ENCODE assay signal across 1 cellular context in the genomic region with DNA sequence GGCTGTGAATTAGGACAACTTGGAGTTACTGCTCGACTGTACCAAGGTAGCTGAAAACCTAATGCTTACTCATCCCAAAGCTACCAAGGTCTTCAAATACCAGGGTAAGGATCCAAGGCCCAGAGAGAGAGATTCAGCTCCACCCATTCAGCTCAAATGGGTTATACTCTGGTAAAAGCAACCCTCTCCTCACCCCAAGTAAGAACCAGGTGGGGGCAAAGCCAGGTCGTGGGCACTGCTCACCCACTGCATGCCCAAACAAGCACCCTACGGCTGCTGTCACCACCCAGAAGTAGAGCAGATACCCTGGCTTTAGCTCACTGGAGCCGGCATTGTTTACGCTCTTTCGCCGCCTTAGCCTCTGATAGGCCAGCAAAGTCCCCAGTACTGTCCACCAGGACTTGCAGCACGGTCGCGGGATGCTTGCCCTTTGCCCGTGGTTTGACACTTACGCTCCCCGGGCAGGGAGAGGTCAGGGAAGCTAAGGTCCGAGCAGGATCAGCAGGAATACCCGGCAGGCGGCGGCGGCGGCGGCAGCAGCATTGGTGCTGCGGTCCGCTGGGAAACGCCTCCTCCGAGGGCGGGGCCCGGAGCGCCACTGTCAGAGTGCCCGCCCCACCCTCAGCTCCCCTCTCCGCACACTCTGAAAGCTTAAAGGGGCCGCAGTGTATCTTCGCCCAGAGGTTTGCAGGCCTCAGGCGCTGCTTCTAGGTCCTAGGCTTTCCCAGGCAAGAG.
A peak's percentile ranks its signal among the peaks of the same experiment; 100 is the strongest.
TF ChIP-seq lines count a peak whose summit lies in the region.

No MANE protein-coding gene starts in this region.

TF ChIP-seq in HepG2, 621 proteins besides CTCF, POLR2A, EP300 and RAD21 (continued from another document):
- TF ChIP-seq, protein P1, sequence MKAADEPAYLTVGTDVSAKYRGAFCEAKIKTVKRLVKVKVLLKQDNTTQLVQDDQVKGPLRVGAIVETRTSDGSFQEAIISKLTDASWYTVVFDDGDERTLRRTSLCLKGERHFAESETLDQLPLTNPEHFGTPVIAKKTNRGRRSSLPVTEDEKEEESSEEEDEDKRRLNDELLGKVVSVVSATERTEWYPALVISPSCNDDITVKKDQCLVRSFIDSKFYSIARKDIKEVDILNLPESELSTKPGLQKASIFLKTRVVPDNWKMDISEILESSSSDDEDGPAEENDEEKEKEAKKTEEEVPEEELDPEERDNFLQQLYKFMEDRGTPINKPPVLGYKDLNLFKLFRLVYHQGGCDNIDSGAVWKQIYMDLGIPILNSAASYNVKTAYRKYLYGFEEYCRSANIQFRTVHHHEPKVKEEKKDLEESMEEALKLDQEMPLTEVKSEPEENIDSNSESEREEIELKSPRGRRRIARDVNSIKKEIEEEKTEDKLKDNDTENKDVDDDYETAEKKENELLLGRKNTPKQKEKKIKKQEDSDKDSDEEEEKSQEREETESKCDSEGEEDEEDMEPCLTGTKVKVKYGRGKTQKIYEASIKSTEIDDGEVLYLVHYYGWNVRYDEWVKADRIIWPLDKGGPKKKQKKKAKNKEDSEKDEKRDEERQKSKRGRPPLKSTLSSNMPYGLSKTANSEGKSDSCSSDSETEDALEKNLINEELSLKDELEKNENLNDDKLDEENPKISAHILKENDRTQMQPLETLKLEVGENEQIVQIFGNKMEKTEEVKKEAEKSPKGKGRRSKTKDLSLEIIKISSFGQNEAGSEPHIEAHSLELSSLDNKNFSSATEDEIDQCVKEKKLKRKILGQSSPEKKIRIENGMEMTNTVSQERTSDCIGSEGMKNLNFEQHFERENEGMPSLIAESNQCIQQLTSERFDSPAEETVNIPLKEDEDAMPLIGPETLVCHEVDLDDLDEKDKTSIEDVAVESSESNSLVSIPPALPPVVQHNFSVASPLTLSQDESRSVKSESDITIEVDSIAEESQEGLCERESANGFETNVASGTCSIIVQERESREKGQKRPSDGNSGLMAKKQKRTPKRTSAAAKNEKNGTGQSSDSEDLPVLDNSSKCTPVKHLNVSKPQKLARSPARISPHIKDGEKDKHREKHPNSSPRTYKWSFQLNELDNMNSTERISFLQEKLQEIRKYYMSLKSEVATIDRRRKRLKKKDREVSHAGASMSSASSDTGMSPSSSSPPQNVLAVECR (CRISPR knock-in tag; IDR thresholded peaks at IDR 0.05; ENCODE audit: borderline replicate concordance): peak; percentile 95; the same call in 1 of the 2 replicates
- TF ChIP-seq, protein P2, sequence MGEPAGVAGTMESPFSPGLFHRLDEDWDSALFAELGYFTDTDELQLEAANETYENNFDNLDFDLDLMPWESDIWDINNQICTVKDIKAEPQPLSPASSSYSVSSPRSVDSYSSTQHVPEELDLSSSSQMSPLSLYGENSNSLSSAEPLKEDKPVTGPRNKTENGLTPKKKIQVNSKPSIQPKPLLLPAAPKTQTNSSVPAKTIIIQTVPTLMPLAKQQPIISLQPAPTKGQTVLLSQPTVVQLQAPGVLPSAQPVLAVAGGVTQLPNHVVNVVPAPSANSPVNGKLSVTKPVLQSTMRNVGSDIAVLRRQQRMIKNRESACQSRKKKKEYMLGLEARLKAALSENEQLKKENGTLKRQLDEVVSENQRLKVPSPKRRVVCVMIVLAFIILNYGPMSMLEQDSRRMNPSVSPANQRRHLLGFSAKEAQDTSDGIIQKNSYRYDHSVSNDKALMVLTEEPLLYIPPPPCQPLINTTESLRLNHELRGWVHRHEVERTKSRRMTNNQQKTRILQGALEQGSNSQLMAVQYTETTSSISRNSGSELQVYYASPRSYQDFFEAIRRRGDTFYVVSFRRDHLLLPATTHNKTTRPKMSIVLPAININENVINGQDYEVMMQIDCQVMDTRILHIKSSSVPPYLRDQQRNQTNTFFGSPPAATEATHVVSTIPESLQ (CRISPR knock-in tag; conservative IDR thresholded peaks at IDR 0.05): no peak
- TF ChIP-seq ZNF263 (CRISPR knock-in tag; IDR thresholded peaks at IDR 0.05) (no peak; the same call in 1 of the 2 replicates), NPAS2 (CRISPR knock-in tag; IDR thresholded peaks at IDR 0.05; ENCODE audit: borderline replicate concordance) (no peak), EEA1 (CRISPR knock-in tag; IDR thresholded peaks at IDR 0.05; ENCODE audit: borderline replicate concordance) (no peak), ISX (CRISPR knock-in tag; conservative IDR thresholded peaks at IDR 0.05) (no peak), ZFP37 (CRISPR knock-in tag; IDR thresholded peaks at IDR 0.05; ENCODE audit: borderline replicate concordance) (no peak), EED (CRISPR knock-in tag; IDR thresholded peaks at IDR 0.05) (no peak), ZNF713 (CRISPR knock-in tag; IDR thresholded peaks at IDR 0.05) (no peak), CAMTA2 (CRISPR knock-in tag; IDR thresholded peaks at IDR 0.05; ENCODE audit: borderline replicate concordance) (no peak), NR2F1 (CRISPR knock-in tag; IDR thresholded peaks at IDR 0.05) (peak; percentile 91 to 93), ZNF766 (CRISPR knock-in tag; IDR thresholded peaks at IDR 0.05; ENCODE audit: borderline replicate concordance) (no peak), NR2F2 (IDR thresholded peaks at IDR 0.05; ENCODE audit: borderline replicate concordance, low read depth) (peak; percentile 86), MAFF (IDR thresholded peaks at IDR 0.05; ENCODE audit: low read depth, low read length) (no peak), HMG20B (CRISPR knock-in tag; conservative IDR thresholded peaks at IDR 0.05) (no peak), ZNF572 (CRISPR knock-in tag; IDR thresholded peaks at IDR 0.05) (no peak), ZNF382 (CRISPR knock-in tag; IDR thresholded peaks at IDR 0.05; ENCODE audit: borderline replicate concordance) (no peak), ZSCAN22 (CRISPR knock-in tag; IDR thresholded peaks at IDR 0.05) (no peak), ZNF674 (CRISPR knock-in tag; IDR thresholded peaks at IDR 0.05; ENCODE audit: low read depth) (no peak)
- TF ChIP-seq, protein P3, sequence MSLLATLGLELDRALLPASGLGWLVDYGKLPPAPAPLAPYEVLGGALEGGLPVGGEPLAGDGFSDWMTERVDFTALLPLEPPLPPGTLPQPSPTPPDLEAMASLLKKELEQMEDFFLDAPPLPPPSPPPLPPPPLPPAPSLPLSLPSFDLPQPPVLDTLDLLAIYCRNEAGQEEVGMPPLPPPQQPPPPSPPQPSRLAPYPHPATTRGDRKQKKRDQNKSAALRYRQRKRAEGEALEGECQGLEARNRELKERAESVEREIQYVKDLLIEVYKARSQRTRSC (CRISPR knock-in tag; IDR thresholded peaks at IDR 0.05; ENCODE audit: low read depth): no peak
- TF ChIP-seq, protein P4, sequence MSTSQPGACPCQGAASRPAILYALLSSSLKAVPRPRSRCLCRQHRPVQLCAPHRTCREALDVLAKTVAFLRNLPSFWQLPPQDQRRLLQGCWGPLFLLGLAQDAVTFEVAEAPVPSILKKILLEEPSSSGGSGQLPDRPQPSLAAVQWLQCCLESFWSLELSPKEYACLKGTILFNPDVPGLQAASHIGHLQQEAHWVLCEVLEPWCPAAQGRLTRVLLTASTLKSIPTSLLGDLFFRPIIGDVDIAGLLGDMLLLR (CRISPR knock-in tag; IDR thresholded peaks at IDR 0.05): peak; percentile 50; the same call in 1 of the 2 replicates
- TF ChIP-seq, protein P5, sequence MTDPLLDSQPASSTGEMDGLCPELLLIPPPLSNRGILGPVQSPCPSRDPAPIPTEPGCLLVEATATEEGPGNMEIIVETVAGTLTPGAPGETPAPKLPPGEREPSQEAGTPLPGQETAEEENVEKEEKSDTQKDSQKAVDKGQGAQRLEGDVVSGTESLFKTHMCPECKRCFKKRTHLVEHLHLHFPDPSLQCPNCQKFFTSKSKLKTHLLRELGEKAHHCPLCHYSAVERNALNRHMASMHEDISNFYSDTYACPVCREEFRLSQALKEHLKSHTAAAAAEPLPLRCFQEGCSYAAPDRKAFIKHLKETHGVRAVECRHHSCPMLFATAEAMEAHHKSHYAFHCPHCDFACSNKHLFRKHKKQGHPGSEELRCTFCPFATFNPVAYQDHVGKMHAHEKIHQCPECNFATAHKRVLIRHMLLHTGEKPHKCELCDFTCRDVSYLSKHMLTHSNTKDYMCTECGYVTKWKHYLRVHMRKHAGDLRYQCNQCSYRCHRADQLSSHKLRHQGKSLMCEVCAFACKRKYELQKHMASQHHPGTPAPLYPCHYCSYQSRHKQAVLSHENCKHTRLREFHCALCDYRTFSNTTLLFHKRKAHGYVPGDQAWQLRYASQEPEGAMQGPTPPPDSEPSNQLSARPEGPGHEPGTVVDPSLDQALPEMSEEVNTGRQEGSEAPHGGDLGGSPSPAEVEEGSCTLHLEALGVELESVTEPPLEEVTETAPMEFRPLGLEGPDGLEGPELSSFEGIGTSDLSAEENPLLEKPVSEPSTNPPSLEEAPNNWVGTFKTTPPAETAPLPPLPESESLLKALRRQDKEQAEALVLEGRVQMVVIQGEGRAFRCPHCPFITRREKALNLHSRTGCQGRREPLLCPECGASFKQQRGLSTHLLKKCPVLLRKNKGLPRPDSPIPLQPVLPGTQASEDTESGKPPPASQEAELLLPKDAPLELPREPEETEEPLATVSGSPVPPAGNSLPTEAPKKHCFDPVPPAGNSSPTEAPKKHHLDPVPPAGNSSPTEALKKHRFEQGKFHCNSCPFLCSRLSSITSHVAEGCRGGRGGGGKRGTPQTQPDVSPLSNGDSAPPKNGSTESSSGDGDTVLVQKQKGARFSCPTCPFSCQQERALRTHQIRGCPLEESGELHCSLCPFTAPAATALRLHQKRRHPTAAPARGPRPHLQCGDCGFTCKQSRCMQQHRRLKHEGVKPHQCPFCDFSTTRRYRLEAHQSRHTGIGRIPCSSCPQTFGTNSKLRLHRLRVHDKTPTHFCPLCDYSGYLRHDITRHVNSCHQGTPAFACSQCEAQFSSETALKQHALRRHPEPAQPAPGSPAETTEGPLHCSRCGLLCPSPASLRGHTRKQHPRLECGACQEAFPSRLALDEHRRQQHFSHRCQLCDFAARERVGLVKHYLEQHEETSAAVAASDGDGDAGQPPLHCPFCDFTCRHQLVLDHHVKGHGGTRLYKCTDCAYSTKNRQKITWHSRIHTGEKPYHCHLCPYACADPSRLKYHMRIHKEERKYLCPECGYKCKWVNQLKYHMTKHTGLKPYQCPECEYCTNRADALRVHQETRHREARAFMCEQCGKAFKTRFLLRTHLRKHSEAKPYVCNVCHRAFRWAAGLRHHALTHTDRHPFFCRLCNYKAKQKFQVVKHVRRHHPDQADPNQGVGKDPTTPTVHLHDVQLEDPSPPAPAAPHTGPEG (CRISPR knock-in tag; IDR thresholded peaks at IDR 0.05): 0 out of 2 replicates have a peak, but pooled peaks have one; percentile 31
- TF ChIP-seq, protein P6, sequence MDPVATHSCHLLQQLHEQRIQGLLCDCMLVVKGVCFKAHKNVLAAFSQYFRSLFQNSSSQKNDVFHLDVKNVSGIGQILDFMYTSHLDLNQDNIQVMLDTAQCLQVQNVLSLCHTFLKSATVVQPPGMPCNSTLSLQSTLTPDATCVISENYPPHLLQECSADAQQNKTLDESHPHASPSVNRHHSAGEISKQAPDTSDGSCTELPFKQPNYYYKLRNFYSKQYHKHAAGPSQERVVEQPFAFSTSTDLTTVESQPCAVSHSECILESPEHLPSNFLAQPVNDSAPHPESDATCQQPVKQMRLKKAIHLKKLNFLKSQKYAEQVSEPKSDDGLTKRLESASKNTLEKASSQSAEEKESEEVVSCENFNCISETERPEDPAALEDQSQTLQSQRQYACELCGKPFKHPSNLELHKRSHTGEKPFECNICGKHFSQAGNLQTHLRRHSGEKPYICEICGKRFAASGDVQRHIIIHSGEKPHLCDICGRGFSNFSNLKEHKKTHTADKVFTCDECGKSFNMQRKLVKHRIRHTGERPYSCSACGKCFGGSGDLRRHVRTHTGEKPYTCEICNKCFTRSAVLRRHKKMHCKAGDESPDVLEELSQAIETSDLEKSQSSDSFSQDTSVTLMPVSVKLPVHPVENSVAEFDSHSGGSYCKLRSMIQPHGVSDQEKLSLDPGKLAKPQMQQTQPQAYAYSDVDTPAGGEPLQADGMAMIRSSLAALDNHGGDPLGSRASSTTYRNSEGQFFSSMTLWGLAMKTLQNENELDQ (CRISPR knock-in tag; IDR thresholded peaks at IDR 0.05; ENCODE audit: borderline replicate concordance): no peak
- TF ChIP-seq, protein P7, sequence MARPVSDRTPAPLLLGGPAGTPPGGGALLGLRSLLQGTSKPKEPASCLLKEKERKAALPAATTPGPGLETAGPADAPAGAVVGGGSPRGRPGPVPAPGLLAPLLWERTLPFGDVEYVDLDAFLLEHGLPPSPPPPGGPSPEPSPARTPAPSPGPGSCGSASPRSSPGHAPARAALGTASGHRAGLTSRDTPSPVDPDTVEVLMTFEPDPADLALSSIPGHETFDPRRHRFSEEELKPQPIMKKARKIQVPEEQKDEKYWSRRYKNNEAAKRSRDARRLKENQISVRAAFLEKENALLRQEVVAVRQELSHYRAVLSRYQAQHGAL (CRISPR knock-in tag; IDR thresholded peaks at IDR 0.05; ENCODE audit: not compliant biosample characterization): no peak
- TF ChIP-seq, protein P8, sequence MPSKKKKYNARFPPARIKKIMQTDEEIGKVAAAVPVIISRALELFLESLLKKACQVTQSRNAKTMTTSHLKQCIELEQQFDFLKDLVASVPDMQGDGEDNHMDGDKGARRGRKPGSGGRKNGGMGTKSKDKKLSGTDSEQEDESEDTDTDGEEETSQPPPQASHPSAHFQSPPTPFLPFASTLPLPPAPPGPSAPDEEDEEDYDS (CRISPR knock-in tag; IDR thresholded peaks at IDR 0.05): peak; percentile 64
- TF ChIP-seq, protein P9, sequence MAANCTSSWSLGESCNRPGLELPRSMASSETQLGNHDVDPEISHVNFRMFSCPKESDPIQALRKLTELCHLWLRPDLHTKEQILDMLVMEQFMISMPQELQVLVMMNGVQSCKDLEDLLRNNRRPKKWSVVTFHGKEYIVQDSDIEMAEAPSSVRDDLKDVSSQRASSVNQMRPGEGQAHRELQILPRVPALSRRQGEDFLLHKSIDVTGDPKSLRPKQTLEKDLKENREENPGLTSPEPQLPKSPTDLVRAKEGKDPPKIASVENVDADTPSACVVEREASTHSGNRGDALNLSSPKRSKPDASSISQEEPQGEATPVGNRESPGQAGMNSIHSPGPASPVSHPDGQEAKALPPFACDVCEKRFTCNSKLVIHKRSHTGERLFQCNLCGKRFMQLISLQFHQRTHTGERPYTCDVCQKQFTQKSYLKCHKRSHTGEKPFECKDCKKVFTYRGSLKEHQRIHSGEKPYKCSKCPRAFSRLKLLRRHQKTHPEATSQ (CRISPR knock-in tag; IDR thresholded peaks at IDR 0.05; ENCODE audit: borderline replicate concordance): no peak
